Comparison of ENCODE assay signal across 17 cellular contexts in genomic region chr4:71545168-71545567, GRCh38.
A peak's percentile ranks its signal among the peaks of the same experiment; 100 is the strongest.
DNase-seq lines count a peak whose midpoint lies in the region; ATAC-seq lines count a peak whose summit lies in the region.
"Had no signal": no experiment of that assay in that cellular context is flagged by ENCODE, and none has a peak within 500 bp of the region (broad histone marks: within the 10 kb centered on the region; RNA-seq: fewer than 3 reads in every experiment).

No MANE protein-coding gene starts in this region.

- no peaks in the 10 kb centered on the region for H3K36me3 ChIP-seq in SJCRH30
- H3K36me3 ChIP-seq: BLaER1 had no signal

- H3K9me3 ChIP-seq in SJCRH30 (replicated peaks) = no peaks in the 10 kb centered on the region
- H3K9me3 ChIP-seq: BLaER1 had no signal

- no peak overlapping the region for H3K4me3 ChIP-seq in SJCRH30
- H3K4me3 ChIP-seq: BLaER1 had no signal

- H3K27ac Mint-ChIP-seq in activated T-cell treated with anti-CD3 and anti-CD28 coated beads, Interleukin-2, amount 50 U/mL, for 72 hours = no peak overlapping the region
- H3K27ac Mint-ChIP-seq: activated naive CD4-positive, alpha-beta T cell treated with anti-CD3 and anti-CD28 coated beads, Interleukin-2, amount 10 ng/mL, durations not matched to agents 7 days and 5 days; naive thymus-derived CD8-positive, alpha-beta T cell had no signal

- H3K27me3 ChIP-seq in SJCRH30 = no peaks in the 10 kb centered on the region
- H3K27me3 ChIP-seq: BLaER1 had no signal

- no peaks in the 10 kb centered on the region for H3K4me1 Mint-ChIP-seq in activated T-cell treated with anti-CD3 and anti-CD28 coated beads, Interleukin-2, amount 50 U/mL, for 72 hours (ENCODE audit: low read depth)
- H3K4me1 Mint-ChIP-seq: activated naive CD4-positive, alpha-beta T cell treated with anti-CD3 and anti-CD28 coated beads, Interleukin-2, amount 10 ng/mL, durations not matched to agents 7 days and 5 days had no signal

- in situ Hi-C loops in Caki2 (cut with HindIII; ENCODE audit: low pct_unique_long_range_greater_than_20kb, low sequenced_read_pairs) = no loop called here

- DNase-seq in Caki2 (ENCODE audit: low read depth) = peak; percentile 56
- peak; percentile 10 for DNase-seq in M059J (ENCODE audit: low read depth)
- peak; percentile 98 for DNase-seq in brain pericyte (ENCODE audit: low read depth, low spot score)
- peak; percentile 59 for DNase-seq in non-pigmented ciliary epithelial cell (ENCODE audit: low read depth)
- DNase-seq in SJCRH30 = no peak
- DNase-seq in NCI-H1048 (lab: John Stamatoyannopoulos, UW) = no peak
- no peak for DNase-seq in SKM-1 (lab: John Stamatoyannopoulos, UW; ENCODE audit: unreplicated experiment)
- no peak for DNase-seq in activated T-cell treated with anti-CD3 and anti-CD28 coated beads, Interleukin-2, amount 50 U/mL, for 72 hours
- DNase-seq: activated CD4-positive, CD25-positive, alpha-beta regulatory T cell treated with anti-CD3 and anti-CD28 coated beads, Interleukin-2, amount 50 U/mL, for 72 hours; activated naive CD4-positive, alpha-beta T cell treated with anti-CD3 and anti-CD28 coated beads, Interleukin-2, amount 10 ng/mL, durations not matched to agents 7 days and 5 days; effector memory CD4-positive, alpha-beta T cell; Karpas-422; naive thymus-derived CD8-positive, alpha-beta T cell; NCI-H1930; NK-92 treated with Interleukin-12 subunit alpha and Interleukin-12 subunit beta, amount 100 ng/mL, for 24 hours; T-helper 2 cell had no signal

- no peaks in the 10 kb centered on the region for H3K4me1 ChIP-seq in SJCRH30

- no peaks in the 10 kb centered on the region for H3K27me3 Mint-ChIP-seq in activated T-cell treated with anti-CD3 and anti-CD28 coated beads, Interleukin-2, amount 50 U/mL, for 72 hours (ENCODE audit: low read depth)
- H3K27me3 Mint-ChIP-seq: activated naive CD4-positive, alpha-beta T cell treated with anti-CD3 and anti-CD28 coated beads, Interleukin-2, amount 10 ng/mL, durations not matched to agents 7 days and 5 days had no signal

- H3K27ac ChIP-seq in SJCRH30 = no peak overlapping the region
- H3K27ac ChIP-seq: BLaER1 had no signal

- no peak for ATAC-seq in activated T-cell treated with anti-CD3 and anti-CD28 coated beads, Interleukin-2, amount 50 U/mL, for 72 hours (replicated peaks in 1 of 2)
- ATAC-seq: naive thymus-derived CD8-positive, alpha-beta T cell had no signal

- H3K4me3 Mint-ChIP-seq in activated T-cell treated with anti-CD3 and anti-CD28 coated beads, Interleukin-2, amount 50 U/mL, for 72 hours = no peak overlapping the region
- H3K4me3 Mint-ChIP-seq: activated naive CD4-positive, alpha-beta T cell treated with anti-CD3 and anti-CD28 coated beads, Interleukin-2, amount 10 ng/mL, durations not matched to agents 7 days and 5 days; naive thymus-derived CD8-positive, alpha-beta T cell had no signal

- no peaks in the 10 kb centered on the region for H3K9me3 Mint-ChIP-seq in activated T-cell treated with anti-CD3 and anti-CD28 coated beads, Interleukin-2, amount 50 U/mL, for 72 hours
- H3K9me3 Mint-ChIP-seq: activated naive CD4-positive, alpha-beta T cell treated with anti-CD3 and anti-CD28 coated beads, Interleukin-2, amount 10 ng/mL, durations not matched to agents 7 days and 5 days; naive thymus-derived CD8-positive, alpha-beta T cell had no signal

- H3K36me3 Mint-ChIP-seq in activated T-cell treated with anti-CD3 and anti-CD28 coated beads, Interleukin-2, amount 50 U/mL, for 72 hours (ENCODE audit: insufficient read depth in 2 of 2) = no peaks in the 10 kb centered on the region
- H3K36me3 Mint-ChIP-seq: activated naive CD4-positive, alpha-beta T cell treated with anti-CD3 and anti-CD28 coated beads, Interleukin-2, amount 10 ng/mL, durations not matched to agents 7 days and 5 days; naive thymus-derived CD8-positive, alpha-beta T cell had no signal

Comparison
In these comparisons a context has a peak if more than half of its experiments do, and no peak if none do; other contexts are left out.
1. DNase-seq: peak in Caki2 (single experiment), M059J (single experiment), brain pericyte (single experiment) and non-pigmented ciliary epithelial cell (single experiment); none in SJCRH30 (0 of 2), NCI-H1048 (single experiment), SKM-1 (single experiment) and activated T-cell treated with anti-CD3 and anti-CD28 coated beads, Interleukin-2, amount 50 U/mL, for 72 hours (0 of 2).